ENCODE assay signal across 13 cellular contexts in the genomic region with DNA sequence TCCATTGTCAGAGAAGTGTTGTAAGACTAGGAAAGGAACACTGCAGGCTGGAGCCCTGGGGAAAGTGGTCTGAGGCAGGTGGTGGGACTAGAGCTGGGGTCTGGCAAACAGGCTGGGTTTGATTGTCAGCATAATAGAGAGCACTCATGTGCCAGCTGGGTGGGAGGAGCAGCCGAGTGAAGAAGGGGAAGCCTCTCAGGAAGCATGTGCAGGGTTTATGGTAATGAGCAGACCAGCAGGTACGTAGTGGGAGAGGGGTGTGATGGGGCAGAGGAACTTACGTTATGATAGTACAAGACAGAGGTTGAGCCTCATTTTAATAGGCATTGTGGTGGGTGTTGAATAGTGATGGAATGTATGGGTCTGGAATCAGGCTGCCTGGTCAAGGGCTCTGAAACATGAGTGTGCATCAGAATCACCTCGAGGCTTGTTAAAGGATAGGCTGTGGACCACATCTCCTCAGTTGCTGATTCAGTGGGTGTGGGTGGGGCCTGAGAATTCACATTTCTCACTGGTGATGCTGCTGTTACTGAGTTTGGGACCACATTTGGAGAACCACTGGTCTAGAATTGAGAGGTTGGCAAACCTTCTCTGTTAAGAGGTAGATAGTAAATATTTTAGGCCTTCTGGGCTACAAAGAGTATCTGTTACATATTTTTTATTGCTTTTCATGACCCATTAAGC. TPM values are rescaled to one million over a fixed set of nuclear protein-coding genes. Genes with fewer than 3 reads are reported as not detected.
DNase-seq lines count a peak whose midpoint lies in the region; ATAC-seq and TF ChIP-seq lines count a peak whose summit lies in the region.
"Had no signal": no experiment of that assay in that cellular context is flagged by ENCODE, and none has a peak within 500 bp of the region (broad histone marks: within the 10 kb centered on the region; RNA-seq: fewer than 3 reads in every experiment).

No MANE protein-coding gene starts in this region.

- no peak overlapping the region; the same call in none of the 2 replicates for H4K91ac ChIP-seq in IMR-90 (ENCODE audit: insufficient read depth, low read depth, low read length)

- no peak for DNase-seq in CD4-positive, alpha-beta memory T cell
- DNase-seq in IMR-90 (peak; percentile 73), SHP77 (lab: John Stamatoyannopoulos, UW) (peak; percentile 9 to 58), memory B cell (ENCODE audit: low spot score in 2 of 2) (peak in 1 of 2 donors; percentile 50), SKM-1 (lab: John Stamatoyannopoulos, UW; ENCODE audit: unreplicated experiment) (no peak), AML-193 (lab: John Stamatoyannopoulos, UW) (no peak)
- DNase-seq in effector memory CD4-positive, alpha-beta T cell, result no peak
- DNase-seq: activated CD4-positive, alpha-beta T cell treated with anti-CD3 and anti-CD28 coated beads, Interleukin-2, amount 10 ng/mL, durations not matched to agents 24 days and 14 days; endodermal cell; kidney glomerular epithelial cell; NCI-H2081 treated with DMSO at 0.1 percent for 48 hours had no signal

- intact Hi-C loops in CD4-positive, alpha-beta memory T cell (cut with micrococcal nuclease), result no loop called here
- intact Hi-C loops in IMR-90 (cut with micrococcal nuclease), result no loop called here

- H3K4me3 Mint-ChIP-seq in CD4-positive, alpha-beta memory T cell, result peak overlapping the region; percentile 1 to 82 (median 59)
- peak overlapping the region; percentile 71 for H3K4me3 Mint-ChIP-seq in memory B cell
- H3K4me3 Mint-ChIP-seq: activated CD4-positive, alpha-beta T cell treated with anti-CD3 and anti-CD28 coated beads, Interleukin-2, amount 10 ng/mL, durations not matched to agents 24 days and 14 days; endodermal cell had no signal

- H2BK120ac ChIP-seq in IMR-90 (ENCODE audit: low read depth, low read length), result no peak overlapping the region

- dilution Hi-C loops in IMR-90 (cut with HindIII; ENCODE audit: low sequenced_read_pairs, unreplicated experiment), result no loop called here

- peaks cover 90% of the 10 kb centered on the region for H3K4me1 ChIP-seq in CD4-positive, alpha-beta memory T cell (ENCODE audit: insufficient read depth, low read length)
- peaks cover 13% of the 10 kb centered on the region for H3K4me1 ChIP-seq in IMR-90 (ENCODE audit: control insufficient read depth, insufficient read depth, low read length)
- H3K4me1 ChIP-seq in effector memory CD4-positive, alpha-beta T cell (ENCODE audit: control insufficient read depth, insufficient read depth, low read length, poor library complexity, severe bottlenecking), result peaks cover 53% of the 10 kb centered on the region

- H3K4ac ChIP-seq in IMR-90 (ENCODE audit: low read depth, low read length), result no peak overlapping the region

- H2AK5ac ChIP-seq in IMR-90 (ENCODE audit: low read depth, low read length), result no peak overlapping the region; the same call in 1 of the 2 replicates

- H3K4me2 ChIP-seq in IMR-90 (ENCODE audit: low read depth, low read length), result no peak overlapping the region

- no peak overlapping the region for H3K56ac ChIP-seq in IMR-90 (ENCODE audit: extremely low read depth, insufficient read depth, low read length)

- H4K8ac ChIP-seq in IMR-90 (ENCODE audit: low read depth in 2 of 2, low read length in 2 of 2), result no peak overlapping the region

- no peak overlapping the region for H3K27ac ChIP-seq in CD4-positive, alpha-beta memory T cell (ENCODE audit: low read depth, low read length)
- no peak overlapping the region for H3K27ac ChIP-seq in IMR-90 (ENCODE audit: insufficient read depth, low read length)
- H3K27ac ChIP-seq in effector memory CD4-positive, alpha-beta T cell (ENCODE audit: insufficient read depth, low read length, poor library complexity, severe bottlenecking), result no peak overlapping the region
- H3K27ac ChIP-seq: thoracic aorta had no signal

- H3K4me3 ChIP-seq in CD4-positive, alpha-beta memory T cell (ENCODE audit: low read length in 2 of 2), result no peak overlapping the region
- H3K4me3 ChIP-seq in IMR-90 (ENCODE audit: insufficient read depth, low read depth, low read length), result no peak overlapping the region
- no peak overlapping the region for H3K4me3 ChIP-seq in effector memory CD4-positive, alpha-beta T cell (ENCODE audit: insufficient read depth, low read depth, low read length, poor library complexity, severe bottlenecking)
- H3K4me3 ChIP-seq: thoracic aorta had no signal

- in situ Hi-C loops in IMR-90 (cut with MboI; ENCODE audit: low sequenced_read_pairs), result no loop called here

- no peak for TF ChIP-seq RAD21 in IMR-90 (IDR thresholded peaks at IDR 0.05; ENCODE audit: low read length)

- H3K27me3 ChIP-seq in CD4-positive, alpha-beta memory T cell (ENCODE audit: insufficient read depth, low read length), result no peaks in the 10 kb centered on the region
- no peaks in the 10 kb centered on the region for H3K27me3 ChIP-seq in IMR-90 (ENCODE audit: control insufficient read depth, insufficient read depth, low read length)
- no peaks in the 10 kb centered on the region for H3K27me3 ChIP-seq in effector memory CD4-positive, alpha-beta T cell (replicated peaks; ENCODE audit: control insufficient read depth, insufficient read depth, low read length, poor library complexity, severe bottlenecking)

- H4K20me1 ChIP-seq in IMR-90 (ENCODE audit: insufficient read depth, low read length), result peaks cover 40% of the 10 kb centered on the region

- H2BK15ac ChIP-seq in IMR-90 (ENCODE audit: low read depth, low read length), result no peak overlapping the region

- no peaks in the 10 kb centered on the region for H3K36me3 ChIP-seq in CD4-positive, alpha-beta memory T cell (ENCODE audit: insufficient read depth, low read length)
- H3K36me3 ChIP-seq in IMR-90 (ENCODE audit: control insufficient read depth, insufficient read depth, low read length), result peaks cover 12% of the 10 kb centered on the region
- H3K36me3 ChIP-seq in effector memory CD4-positive, alpha-beta T cell (ENCODE audit: control insufficient read depth, insufficient read depth, low read length), result peaks cover 10% of the 10 kb centered on the region
- H3K36me3 ChIP-seq: thoracic aorta had no signal

- H3K36me3 Mint-ChIP-seq in CD4-positive, alpha-beta memory T cell, result peaks cover 27 to 31% of the 10 kb centered on the region in 2 donors
- H3K36me3 Mint-ChIP-seq in memory B cell, result peaks cover 7% of the 10 kb centered on the region

- no peak overlapping the region for H3K18ac ChIP-seq in IMR-90 (ENCODE audit: low read depth, low read length)

- no peak overlapping the region for H2BK5ac ChIP-seq in IMR-90 (ENCODE audit: low read depth, low read length, poor library complexity, severe bottlenecking)

- no peaks in the 10 kb centered on the region for H3K27me3 Mint-ChIP-seq in CD4-positive, alpha-beta memory T cell
- H3K27me3 Mint-ChIP-seq in memory B cell, result no peaks in the 10 kb centered on the region

- POLR2A ChIA-PET in CD4-positive, alpha-beta memory T cell (lab: Charles Lee; ENCODE audit: partially characterized antibody), result interaction anchor here (0.6 to 1.4 kb wide), 4 partner anchors 13 to 132 kb away, joined by 3 read pairs; no protein-coding TSS in a partner anchor
- POLR2A ChIA-PET in IMR-90 (lab: Charles Lee; ENCODE audit: unreplicated experiment), result no interaction called here

- H3K9me3 Mint-ChIP-seq in CD4-positive, alpha-beta memory T cell, result no peaks in the 10 kb centered on the region
- H3K9me3 Mint-ChIP-seq in memory B cell, result no peaks in the 10 kb centered on the region
- H3K9me3 Mint-ChIP-seq: endodermal cell had no signal

- ATAC-seq in IMR-90 (ENCODE audit: low read depth) (peak; percentile 48), memory B cell (ENCODE audit: low read depth) (peak; percentile 79), GM19455 (IDR thresholded peaks at IDR 0.05; ENCODE audit: unreplicated experiment) (no peak)

- no peak overlapping the region for H3K23ac ChIP-seq in IMR-90 (ENCODE audit: low read depth, low read length)

- no peak overlapping the region for H4K5ac ChIP-seq in IMR-90 (ENCODE audit: low read depth, low read length)

- no peak overlapping the region for H3K9ac ChIP-seq in IMR-90 (ENCODE audit: low read depth, low read length)

- TF ChIP-seq CTCF in IMR-90 (conservative IDR thresholded peaks at IDR 0.05; ENCODE audit: low read depth, low read length), result no peak

- no peak overlapping the region for H2AFZ ChIP-seq in IMR-90 (replicated peaks; ENCODE audit: low read length, poor library complexity)

- CTCF ChIA-PET in CD4-positive, alpha-beta memory T cell (lab: Charles Lee; ENCODE audit: partially characterized antibody), result interaction anchor here (3.4 to 7.7 kb wide), 2 partner anchors 7 to 133 kb away, joined by 28 to 39 read pairs; no protein-coding TSS in a partner anchor
- CTCF ChIA-PET in IMR-90 (lab: Yijun Ruan, JAX), result no interaction called here

- no peak overlapping the region for H2BK20ac ChIP-seq in IMR-90 (ENCODE audit: low read depth, low read length)

- H3K14ac ChIP-seq in IMR-90 (replicated peaks; ENCODE audit: low read depth, low read length), result no peak overlapping the region

- WGBS in IMR-90 (ENCODE audit: extremely low coverage in 2 of 2, insufficient read length in 1 of 2), 2 experiments, result 86% methylated on average over 2 of the region's 4 CpGs; no CpG with 5 or more reads in 1 of the 2 experiments

- BruUV-seq in IMR-90 (replicated peaks; lab: Mats Ljungman, UMichigan), result no TSS peak

- H3K4me1 Mint-ChIP-seq in CD4-positive, alpha-beta memory T cell, result peaks cover 74 to 94% (median 85%) of the 10 kb centered on the region in 4 donors
- H3K4me1 Mint-ChIP-seq in memory B cell, result peaks cover 75% of the 10 kb centered on the region

- H3K79me1 ChIP-seq in IMR-90 (ENCODE audit: low read depth in 1 of 2, low read length in 2 of 2), result peaks cover 45 to 79% of the 10 kb centered on the region in 2 experiments

- TF ChIP-seq POLR2A in IMR-90 (IDR thresholded peaks at IDR 0.05; ENCODE audit: low read depth, low read length), result no peak

- H2AK9ac ChIP-seq in IMR-90 (replicated peaks; ENCODE audit: low read depth, low read length, poor library complexity), result no peak overlapping the region

- H3K9me3 ChIP-seq in CD4-positive, alpha-beta memory T cell (ENCODE audit: control insufficient read depth in 1 of 2, low read length in 2 of 2), result no peaks in the 10 kb centered on the region
- H3K9me3 ChIP-seq in IMR-90 (ENCODE audit: control insufficient read depth, insufficient read depth, low read length), result no peaks in the 10 kb centered on the region
- no peaks in the 10 kb centered on the region for H3K9me3 ChIP-seq in effector memory CD4-positive, alpha-beta T cell (ENCODE audit: control insufficient read depth, low read length)
- H3K9me3 ChIP-seq: thoracic aorta had no signal

- peaks cover 36% of the 10 kb centered on the region for H3K9me1 ChIP-seq in IMR-90 (ENCODE audit: insufficient read depth, low read length)

- peak overlapping the region; percentile 27 to 88 (median 76) for H3K27ac Mint-ChIP-seq in CD4-positive, alpha-beta memory T cell
- peak overlapping the region; percentile 90 for H3K27ac Mint-ChIP-seq in memory B cell
- H3K27ac Mint-ChIP-seq: activated CD4-positive, alpha-beta T cell treated with anti-CD3 and anti-CD28 coated beads, Interleukin-2, amount 10 ng/mL, durations not matched to agents 24 days and 14 days; endodermal cell had no signal

RNA-seq across cellular contexts. Expression of gene MGAT5, which starts 1.6 kb away (rescaled TPM):
- total RNA-seq in CD4-positive, alpha-beta memory T cell, result 10 to 100 TPM; 78.1 to 81.3 TPM
- polyA plus RNA-seq in CD4-positive, alpha-beta memory T cell, result 10 to 100 TPM in 1 of 2 donors, 1 to 10 TPM in 1; 4.4 to 17.9 TPM
- 47.8 and 59.9 TPM in 2 replicates for total RNA-seq in IMR-90 (2012; rRNA removed)
- polyA plus RNA-seq in IMR-90 (2012; rRNA removed), result 20.2 and 22.9 TPM in 2 replicates
- polyA plus RNA-seq in IMR-90 (2012; cell fraction: cytosol; rRNA removed), result 16.0 and 23.2 TPM in 2 replicates
- polyA plus RNA-seq in IMR-90 (2012; cell fraction: nucleus; rRNA removed; ENCODE audit: low replicate concordance), result 7.9 and 19.2 TPM in 2 replicates

Comparison
In these comparisons a context has a peak if more than half of its experiments do, and no peak if none do; other contexts are left out.
1. DNase-seq: peak in IMR-90 (single experiment) and SHP77 (2 of 2); none in CD4-positive, alpha-beta memory T cell (0 of 5), SKM-1 (single experiment), AML-193 (0 of 2) and effector memory CD4-positive, alpha-beta T cell (0 of 3).